In the genomic region with DNA sequence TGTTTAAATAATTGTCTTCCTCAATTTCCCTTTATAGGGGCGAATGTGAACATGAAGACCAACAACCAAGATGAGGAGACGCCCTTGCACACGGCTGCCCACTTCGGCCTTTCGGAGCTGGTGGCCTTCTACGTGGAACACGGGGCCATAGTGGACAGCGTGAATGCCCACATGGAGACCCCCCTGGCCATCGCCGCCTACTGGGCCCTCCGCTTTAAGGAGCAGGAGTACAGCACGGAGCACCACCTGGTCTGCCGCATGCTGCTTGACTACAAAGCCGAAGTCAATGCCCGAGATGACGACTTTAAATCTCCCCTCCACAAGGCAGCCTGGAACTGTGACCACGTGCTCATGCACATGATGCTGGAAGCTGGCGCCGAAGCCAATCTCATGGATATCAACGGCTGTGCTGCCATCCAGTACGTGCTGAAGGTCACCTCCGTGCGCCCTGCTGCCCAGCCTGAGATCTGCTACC, we compare ENCODE assay signal across 14 cellular contexts. TPM values are rescaled to one million over a fixed set of nuclear protein-coding genes. Genes with fewer than 3 reads are reported as not detected.
DNase-seq lines count a peak whose midpoint lies in the region; ATAC-seq and TF ChIP-seq lines count a peak whose summit lies in the region.
"Had no signal": no experiment of that assay in that cellular context is flagged by ENCODE, and none has a peak within 500 bp of the region (broad histone marks: within the 10 kb centered on the region; RNA-seq: fewer than 3 reads in every experiment).

No MANE protein-coding gene starts in this region.

- peak; percentile 47 for ATAC-seq in HCT116
- ATAC-seq in body of pancreas = peak; percentile 12
- no peak for ATAC-seq in HG03108 (IDR thresholded peaks at IDR 0.05; ENCODE audit: unreplicated experiment)
- no peak for ATAC-seq in aorta (ENCODE audit: low FRiP score)
- ATAC-seq: T-helper 17 cell had no signal

- H3K36me3 ChIP-seq in ACC112 (ENCODE audit: insufficient read depth, low read length) (no peaks in the 10 kb centered on the region), HCT116 (ENCODE audit: control insufficient read depth in 1 of 2, insufficient read depth in 2 of 2, low read length in 2 of 2) (no peaks in the 10 kb centered on the region), body of pancreas (replicated peaks in 1 of 2; ENCODE audit: insufficient read depth in 1 of 2, low read depth in 2 of 2) (no peaks in the 10 kb centered on the region), mesendoderm (ENCODE audit: control insufficient read depth, insufficient read depth, low read length) (no peaks in the 10 kb centered on the region), aorta (ENCODE audit: control insufficient read depth in 1 of 2, insufficient read depth in 2 of 2, low read length in 1 of 2) (no peaks in the 10 kb centered on the region)

- H4K8ac ChIP-seq in mesendoderm (ENCODE audit: low read depth, low read length) = no peak overlapping the region

- no peak overlapping the region for H3K23ac ChIP-seq in mesendoderm (ENCODE audit: low read length)

- H3K27me3 ChIP-seq in ACC112 (ENCODE audit: insufficient read depth, low read length) (no peaks in the 10 kb centered on the region), HCT116 (ENCODE audit: insufficient read depth, low read length) (no peaks in the 10 kb centered on the region), body of pancreas (no peaks in the 10 kb centered on the region), mesendoderm (ENCODE audit: insufficient read depth, low read length, poor library complexity) (no peaks in the 10 kb centered on the region), aorta (ENCODE audit: control insufficient read depth in 1 of 2, insufficient read depth in 2 of 2, low read length in 1 of 2) (no peaks in the 10 kb centered on the region)

- H3K9ac ChIP-seq in HCT116 (ENCODE audit: low read length) (no peak overlapping the region), mesendoderm (ENCODE audit: low read length) (no peak overlapping the region)

- peak overlapping the region; percentile 15 for H3K56ac ChIP-seq in mesendoderm (ENCODE audit: low read length)

- H2BK15ac ChIP-seq in mesendoderm (replicated peaks; ENCODE audit: low read depth) = no peak overlapping the region

- no peak overlapping the region for H3K4ac ChIP-seq in mesendoderm (ENCODE audit: low read depth, low read length)

- H3K4me1 ChIP-seq in ACC112 (ENCODE audit: control insufficient read depth, insufficient read depth, low read length, unreplicated experiment) (no peaks in the 10 kb centered on the region), HCT116 (ENCODE audit: control insufficient read depth in 1 of 2, insufficient read depth in 2 of 2, low read length in 2 of 2) (no peaks in the 10 kb centered on the region; a peak in 1 of 4 replicates), body of pancreas (peaks cover 6% of the 10 kb centered on the region), mesendoderm (ENCODE audit: control insufficient read depth, low read depth, low read length) (no peaks in the 10 kb centered on the region), aorta (ENCODE audit: control insufficient read depth in 1 of 2, insufficient read depth in 2 of 2, low read length in 2 of 2) (no peaks in the 10 kb centered on the region)

- no peak overlapping the region for H3K4me2 ChIP-seq in HCT116 (ENCODE audit: low read length)
- H3K4me2 ChIP-seq in mesendoderm (ENCODE audit: low read length) = no peak overlapping the region

- H4K20me1 ChIP-seq in HCT116 (ENCODE audit: insufficient read depth) = no peaks in the 10 kb centered on the region

- POLR2A ChIA-PET in HCT116 (lab: Charles Lee) = interaction anchor here (1.3 to 1.6 kb wide), 2 partner anchors 17 to 160 kb away, joined by 4 to 5 read pairs; no protein-coding TSS in a partner anchor

- no TSS peak for BruUV-seq in HCT116 (replicated peaks; lab: Mats Ljungman, UMichigan)

- CTCF ChIA-PET in HCT116 (lab: Charles Lee) = interaction anchor here (1.3 to 9.6 kb wide), 6 partner anchors 16 to 167 kb away, joined by 3 to 226 read pairs (median 9); no protein-coding TSS in a partner anchor

- H2AFZ ChIP-seq in ACC112 (ENCODE audit: low read length, unreplicated experiment) (peak overlapping the region; percentile 42), HCT116 (ENCODE audit: low read depth, low read length, poor library complexity, severe bottlenecking) (no peak overlapping the region)

- H2BK5ac ChIP-seq in mesendoderm (ENCODE audit: low read length) = no peak overlapping the region

- H3K9me3 ChIP-seq in HCT116 (ENCODE audit: control insufficient read depth in 1 of 2, insufficient read depth in 1 of 2, low read depth in 1 of 2, low read length in 2 of 2) (no peaks in the 10 kb centered on the region), body of pancreas (no peaks in the 10 kb centered on the region), aorta (ENCODE audit: control insufficient read depth, low read length) (no peaks in the 10 kb centered on the region)

- H2BK120ac ChIP-seq in mesendoderm (ENCODE audit: low read depth, low read length) = no peak overlapping the region

- intact Hi-C loops in HCT116 (cut with micrococcal nuclease) (loop anchor here (1.0 kb wide), 1 partner anchor 158 kb away; no protein-coding TSS in a partner anchor), body of pancreas (cut with DNase I) (no loop called here), aorta (cut with DNase I) (loop anchor here (1.0 to 2.0 kb wide), 2 partner anchors 156 to 161 kb away; no protein-coding TSS in a partner anchor)

- no peak overlapping the region for H2AK5ac ChIP-seq in mesendoderm (ENCODE audit: low read length)

- H3K9me2 ChIP-seq in HCT116 (ENCODE audit: insufficient read depth) = no peaks in the 10 kb centered on the region

- no peak overlapping the region for H4K5ac ChIP-seq in mesendoderm (ENCODE audit: low read length)

- no peaks in the 10 kb centered on the region for H3K79me1 ChIP-seq in mesendoderm (ENCODE audit: low read length)

- DNase-seq in HCT116 (ENCODE audit: low read depth, low spot score) (no peak), body of pancreas (peak in 1 of 4 donors; percentile 21), mesendoderm (peak; percentile 4), NCI-H446 treated with DMSO at 0.1 percent for 48 hours (lab: John Stamatoyannopoulos, UW) (no peak), aorta (no peak)
- no peak for DNase-seq in stimulated activated CD8-positive, alpha-beta memory T cell treated with anti-CD3 and anti-CD28 coated beads, Interleukin-4, amount 100 ng/mL, for 48 hours
- DNase-seq: activated effector memory CD4-positive, alpha-beta T cell treated with Interleukin-2 at 50 U/mL for 16 hours; natural killer cell; stimulated activated CD4-positive, alpha-beta T cell treated with anti-CD3 and anti-CD28 coated beads, Interleukin-1b, Interleukin-23, amount 100 ng/mL, for 48 hours; T-helper 17 cell had no signal

- no peak for TF ChIP-seq RAD21 in HCT116 (IDR thresholded peaks at IDR 0.05; ENCODE audit: low read depth)

- 58 to 62% methylated on average over 22 to 23 of the region's 23 CpGs for WGBS in body of pancreas, 2 donors
- no CpG with 5 or more reads among the region's 23 CpGs for WGBS in mesendoderm (ENCODE audit: extremely low coverage, insufficient coverage, low lambda C conversion rate)
- WGBS in aorta, 2 donors = 85 to 86% methylated on average over 23 of the region's 23 CpGs

- TF ChIP-seq CTCF in HCT116 (IDR thresholded peaks at IDR 0.05 in 2 of 3, conservative IDR thresholded peaks at IDR 0.05 in 1 of 3; ENCODE audit: borderline replicate concordance in 1 of 3, insufficient read depth in 1 of 3, low read depth in 2 of 3, low read length in 2 of 3) (no peak), body of pancreas (IDR thresholded peaks at IDR 0.05) (peak in 1 of 7 experiments; percentile 1)

- RAD21 ChIA-PET in HCT116 (lab: Charles Lee; ENCODE audit: low non-redundant PET in 1 of 2, low total read pairs in 2 of 2, uncharacterized antibody in 2 of 2, unreplicated experiment in 2 of 2) = interaction anchor here (0.7 to 1.9 kb wide), 4 partner anchors 156 to 160 kb away, joined by 3 to 7 read pairs (median 3); no protein-coding TSS in a partner anchor

- H3K18ac ChIP-seq in mesendoderm (ENCODE audit: low read length) = no peak overlapping the region

- TF ChIP-seq POLR2A in HCT116 (IDR thresholded peaks at IDR 0.05; ENCODE audit: borderline replicate concordance, extremely low read depth, insufficient read depth, insufficient read length) = no peak
- TF ChIP-seq POLR2A in body of pancreas (IDR thresholded peaks at IDR 0.05) = no peak

- H3K79me2 ChIP-seq in ACC112 (ENCODE audit: control insufficient read depth, insufficient read depth, low read length, unreplicated experiment) (no peaks in the 10 kb centered on the region), HCT116 (ENCODE audit: insufficient read depth, low read length) (no peaks in the 10 kb centered on the region), mesendoderm (ENCODE audit: control insufficient read depth, insufficient read depth, low read length) (no peaks in the 10 kb centered on the region)

- H3K27ac ChIP-seq in ACC112 (ENCODE audit: low read depth, low read length) (no peak overlapping the region), HCT116 (ENCODE audit: low read depth, low read length) (no peak overlapping the region), body of pancreas (no peak overlapping the region), mesendoderm (ENCODE audit: low read depth, low read length) (no peak overlapping the region), aorta (ENCODE audit: low read depth in 1 of 2, low read length in 2 of 2) (no peak overlapping the region)

- H3K4me3 ChIP-seq in ACC112 (ENCODE audit: low read depth, low read length) (no peak overlapping the region), HCT116 (replicated peaks in 1 of 2; ENCODE audit: low read depth in 1 of 2, low read length in 2 of 2) (no peak overlapping the region), body of pancreas (no peak overlapping the region), mesendoderm (ENCODE audit: low read length) (no peak overlapping the region), aorta (ENCODE audit: low read length in 2 of 2) (no peak overlapping the region)

TF ChIP-seq in HCT116, 20 proteins besides CTCF, POLR2A, EP300 and RAD21 (continues in another document):
- TF ChIP-seq ZNF274 (IDR thresholded peaks at IDR 0.05; ENCODE audit: low read depth, low read length) = no peak

RNA-seq across cellular contexts. Expression of a gene that starts 42.1 kb away (rescaled TPM):
- total RNA-seq in HCT116 (2021; ENCODE audit: unreplicated experiment) (0.12 TPM), body of pancreas (not detected), aorta (not detected)
- 0.09 and 0.17 TPM in 2 replicates for polyA plus RNA-seq in HCT116 (2012)
- polyA plus RNA-seq in mesendoderm (2013, experiment 1 of 2) = not detected
- not detected for polyA plus RNA-seq in mesendoderm (2013, experiment 2 of 2)
- not detected for polyA plus RNA-seq in aorta
- total RNA-seq: lung microvascular endothelial cell, natural killer cell, renal cortical epithelial cell, T-helper 17 cell had no signal

Comparison
In these comparisons a context has a peak if more than half of its experiments do, and no peak if none do; other contexts are left out.
1. ATAC-seq: peak in HCT116 (single experiment) and body of pancreas (single experiment); none in HG03108 (single experiment) and aorta (single experiment).